Comparison of ENCODE assay signal across 9 cellular contexts in the genomic region with DNA sequence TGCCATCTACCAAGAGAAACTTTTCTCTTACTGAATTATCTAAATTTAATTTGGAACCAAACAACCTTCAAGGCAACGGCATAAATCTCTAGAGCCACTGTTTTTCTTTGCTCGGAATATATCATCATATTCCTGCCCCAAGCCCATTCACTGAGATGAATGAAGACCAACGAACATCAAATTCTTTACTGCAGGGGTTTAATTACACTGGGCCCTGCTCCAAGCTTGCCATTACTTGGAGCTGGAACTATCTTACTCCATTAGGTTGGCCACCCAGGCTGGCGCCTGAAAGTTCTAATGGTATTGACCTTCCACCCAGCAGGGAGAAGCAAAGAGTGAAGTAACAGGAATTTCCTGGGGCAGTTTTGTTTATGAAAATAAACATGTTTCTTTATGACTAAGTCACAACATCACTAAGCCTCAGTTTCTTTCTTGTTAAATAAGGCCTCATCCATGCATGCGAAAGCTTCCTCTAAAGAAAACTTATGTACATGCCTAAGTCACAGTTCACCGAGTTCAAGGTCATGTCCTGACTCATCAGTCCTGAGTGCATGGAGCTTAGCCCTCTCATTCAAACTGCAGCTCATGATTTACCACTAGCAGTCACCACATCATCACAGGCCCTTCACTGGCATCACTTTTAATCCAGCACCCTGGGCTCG. TPM values are rescaled to one million over a fixed set of nuclear protein-coding genes. Genes with fewer than 3 reads are reported as not detected.
A peak's percentile ranks its signal among the peaks of the same experiment; 100 is the strongest.
DNase-seq lines count a peak whose midpoint lies in the region; ATAC-seq, FAIRE-seq and TF ChIP-seq lines count a peak whose summit lies in the region.
"Had no signal": no experiment of that assay in that cellular context is flagged by ENCODE, and none has a peak within 500 bp of the region (broad histone marks: within the 10 kb centered on the region; RNA-seq: fewer than 3 reads in every experiment).

No MANE protein-coding gene starts in this region.

- no peak for TF ChIP-seq EP300 in GM12878 (IDR thresholded peaks at IDR 0.05; ENCODE audit: borderline replicate concordance in 1 of 2, control insufficient read depth in 1 of 2, low read depth in 2 of 2, low read length in 2 of 2)

- H3K4me3 ChIP-seq in GM12878: no peak overlapping the region; the same call in 1 of the 2 replicates
- H3K4me3 ChIP-seq in body of pancreas: no peak overlapping the region

- peak; percentile 27 for FAIRE-seq in GM12878 (lab: Jason Lieb, UNC)

- H3K9me3 ChIP-seq in GM12878 (replicated peaks; ENCODE audit: control insufficient read depth, insufficient read depth, low read length): no peaks in the 10 kb centered on the region
- H3K9me3 ChIP-seq in body of pancreas: no peaks in the 10 kb centered on the region

- ATAC-seq in GM19351 (IDR thresholded peaks at IDR 0.05; ENCODE audit: unreplicated experiment) (peak; percentile 66), GM12878 (peak; percentile 91), body of pancreas (no peak), GM21515 (IDR thresholded peaks at IDR 0.05; ENCODE audit: unreplicated experiment) (no peak)

- H3K4me3 Mint-ChIP-seq in type B pancreatic cell: no peak overlapping the region

- in situ Hi-C loops in GM12878 (cut with MboI): no loop called here

- TF ChIP-seq RAD21 in GM12878 (IDR thresholded peaks at IDR 0.05; ENCODE audit: insufficient read depth, low read depth, low read length): no peak

- no peaks in the 10 kb centered on the region for H4K20me1 ChIP-seq in GM12878 (ENCODE audit: control insufficient read depth, insufficient read depth)

- SMC1A ChIA-PET in GM12878 (lab: Charles Lee; ENCODE audit: uncharacterized antibody, unreplicated experiment): interaction anchor here (0.7 to 3.6 kb wide), 22 partner anchors 10 to 170 kb away, joined by 3 to 47 read pairs (median 5); a partner anchor contains a TSS

- peak overlapping the region; percentile 58 for H3K4me2 ChIP-seq in GM12878 (ENCODE audit: control insufficient read depth, insufficient read depth)

- H3K27me3 ChIP-seq in GM12878 (replicated peaks in 1 of 2; ENCODE audit: control insufficient read depth in 2 of 2, insufficient read depth in 2 of 2, low read length in 1 of 2): no peaks in the 10 kb centered on the region
- no peaks in the 10 kb centered on the region for H3K27me3 ChIP-seq in body of pancreas

- RAD21 ChIA-PET in GM12878 (lab: Charles Lee; ENCODE audit: unreplicated experiment): interaction anchor here (0.8 to 2.8 kb wide), 12 partner anchors 15 to 164 kb away, joined by 3 to 25 read pairs (median 4); no protein-coding TSS in a partner anchor

- DNase-seq in A172 (ENCODE audit: low spot score) (peak; percentile 53), HT1080 (ENCODE audit: low read depth) (peak; percentile 7), GM12878 (ENCODE audit: low read depth, low spot score) (peak; percentile 86), type B pancreatic cell (ENCODE audit: extremely low spot score, unreplicated experiment) (no peak), putamen (ENCODE audit: low spot score) (no peak), body of pancreas (no peak)
- DNase-seq: activated T-cell treated with anti-CD3 and anti-CD28 coated beads for 4 hours had no signal

- no peak overlapping the region for H2AFZ ChIP-seq in GM12878 (ENCODE audit: control insufficient read depth, low read depth, low read length)

- 0 out of 2 replicates have a peak overlapping the region, but pooled peaks have one; percentile 13 for H3K9ac ChIP-seq in GM12878 (ENCODE audit: control insufficient read depth, insufficient read depth, low read length)

- H3K4me1 ChIP-seq in GM12878 (ENCODE audit: control insufficient read depth, insufficient read depth, low read length): peaks cover 35% of the 10 kb centered on the region
- no peaks in the 10 kb centered on the region for H3K4me1 ChIP-seq in body of pancreas

- H3K27ac Mint-ChIP-seq in type B pancreatic cell: no peak overlapping the region

- TF ChIP-seq CTCF in GM12878 (IDR thresholded peaks at IDR 0.05 in 2 of 3, conservative IDR thresholded peaks at IDR 0.05 in 1 of 3; ENCODE audit: control insufficient read depth in 2 of 3, extremely low read depth in 1 of 3, insufficient read depth in 1 of 3, low read depth in 3 of 3, low read length in 3 of 3): no peak
- TF ChIP-seq CTCF in type B pancreatic cell (conservative IDR thresholded peaks at IDR 0.05): no peak
- TF ChIP-seq CTCF in body of pancreas (IDR thresholded peaks at IDR 0.05): no peak

- peaks cover 23% of the 10 kb centered on the region for H3K36me3 Mint-ChIP-seq in type B pancreatic cell

- peaks cover 22% of the 10 kb centered on the region for H3K4me1 Mint-ChIP-seq in type B pancreatic cell (ENCODE audit: unreplicated experiment)

- no TSS peak for BruUV-seq in GM12878 (replicated peaks; lab: Mats Ljungman, UMichigan)

- no peaks in the 10 kb centered on the region for H3K27me3 Mint-ChIP-seq in type B pancreatic cell

- H3K9me3 Mint-ChIP-seq in type B pancreatic cell: peaks cover 4% of the 10 kb centered on the region

- H3K36me3 ChIP-seq in GM12878 (ENCODE audit: control insufficient read depth in 2 of 2, insufficient read depth in 2 of 2, low read length in 1 of 2): peaks cover 2 to 10% of the 10 kb centered on the region in 2 experiments; a peak in 3 of 4 replicates
- H3K36me3 ChIP-seq in body of pancreas (replicated peaks in 1 of 2; ENCODE audit: insufficient read depth in 1 of 2, low read depth in 2 of 2): peaks cover 0 to 2% of the 10 kb centered on the region in 2 donors

- POLR2A ChIA-PET in GM12878 (lab: Charles Lee): interaction anchor here (0.6 to 2.2 kb wide), 9 partner anchors 8 to 87 kb away, joined by 3 to 15 read pairs (median 5); a partner anchor contains a TSS

- H3K79me2 ChIP-seq in GM12878 (ENCODE audit: control insufficient read depth, insufficient read depth, low read length): no peaks in the 10 kb centered on the region

- 18% methylated on average over 7 of the region's 7 CpGs for WGBS in GM12878 (ENCODE audit: insufficient coverage, insufficient replicate concordance, low lambda C conversion rate, missing lambda C conversion rate)
- WGBS in body of pancreas, 2 donors: 89 to 90% methylated on average over 7 of the region's 7 CpGs

- intact Hi-C loops in GM12878 (cut with micrococcal nuclease; ENCODE audit: unreplicated experiment) (loop anchor here (2.0 to 5.0 kb wide), 2 partner anchors 41 to 44 kb away; a partner anchor contains a TSS), body of pancreas (cut with DNase I) (no loop called here)

- peak overlapping the region; percentile 67 for H3K27ac ChIP-seq in GM12878 (ENCODE audit: control insufficient read depth, insufficient read depth)
- no peak overlapping the region for H3K27ac ChIP-seq in body of pancreas

- TF ChIP-seq POLR2A in GM12878 (IDR thresholded peaks at IDR 0.05; ENCODE audit: low read depth, low read length) (no peak), body of pancreas (IDR thresholded peaks at IDR 0.05) (no peak)

- CTCF ChIA-PET in GM12878 (lab: Yijun Ruan, JAX): interaction anchor here (0.6 to 2.8 kb wide), 17 partner anchors 8 to 218 kb away, joined by 3 to 22 read pairs (median 5); a partner anchor contains a TSS

RNA-seq across cellular contexts. Expression of a gene that starts 42.0 kb away (rescaled TPM):
- total RNA-seq in A172 (2014; rRNA removed; shearing (Covaris generic)): 69.5 and 78.1 TPM in 2 replicates
- 37.2 and 44.2 TPM in 2 replicates for total RNA-seq in HT1080 (2014; rRNA removed; shearing (Covaris generic))
- 72.1 and 80.6 TPM in 2 replicates for polyA plus RNA-seq in HT1080 (2015; cell fraction: cytosol; rRNA removed)
- polyA plus RNA-seq in HT1080 (2015; cell fraction: nucleus; rRNA removed): 19.6 and 26.2 TPM in 2 replicates
- total RNA-seq in GM12878 (2013; cell fraction: nucleolus; rRNA removed): 59.7 and 67.5 TPM in 2 replicates
- total RNA-seq in GM12878 (2014; rRNA removed): 69.0 and 78.1 TPM in 2 replicates
- total RNA-seq in GM12878 (2014; rRNA removed; fragmentation: Illumina TruSeq; extraction: Trizol): 80.2 and 80.3 TPM in 2 replicates
- total RNA-seq in GM12878 (2021): 66.9 and 72.7 TPM in 2 replicates
- polyA plus RNA-seq in GM12878 (2011; ENCODE audit: low read depth): 72.2 TPM
- 191 and 233 TPM in 2 replicates for polyA plus RNA-seq in GM12878 (2011; rRNA removed)
- 67.3 and 70.7 TPM in 2 replicates for polyA plus RNA-seq in GM12878 (2011; cell fraction: cytosol; rRNA removed)
- polyA plus RNA-seq in GM12878 (2011; cell fraction: nucleus; rRNA removed): 29.0 and 44.9 TPM in 2 replicates
- polyA plus RNA-seq in GM12878 (2012): 93.4 and 116 TPM in 2 replicates
- 79.5 and 97.5 TPM in 2 replicates for polyA plus RNA-seq in GM12878 (2014; fragmentation: Illumina TruSeq; extraction: Trizol)
- 100 to 1,000 TPM; 178 to 208 TPM for polyA plus RNA-seq in GM12878 (2014; fragmentation: Nextera tagmentation; extraction: Ambion mirVana)
- 89.1 and 123 TPM in 2 replicates for polyA plus RNA-seq in GM12878 (2014; rRNA removed)
- 100 to 1,000 TPM; 145 to 153 TPM for polyA plus RNA-seq in GM12878 (2016; fragmentation: Nextera tagmentation; extraction: Ambion mirVana)
- 39.7 TPM in 2 replicates for polyA minus RNA-seq in GM12878 (2011; rRNA and poly(A)+ RNA removed)
- 9.9 and 13.9 TPM in 2 replicates for polyA minus RNA-seq in GM12878 (2011; cell fraction: cytosol; rRNA and poly(A)+ RNA removed)
- polyA minus RNA-seq in GM12878 (2011; cell fraction: nucleus; rRNA and poly(A)+ RNA removed): 7.0 and 7.7 TPM in 2 replicates
- total RNA-seq in type B pancreatic cell (ENCODE audit: low replicate concordance): 79.2 and 86.3 TPM in 2 replicates
- 10 to 100 TPM; 40.9 to 59.4 TPM for total RNA-seq in body of pancreas

RNA-seq across cellular contexts. Expression of a gene that starts 42.3 kb away (rescaled TPM):
- 30.0 and 39.5 TPM in 2 replicates for total RNA-seq in A172 (2014; rRNA removed; shearing (Covaris generic))
- 17.4 and 24.3 TPM in 2 replicates for total RNA-seq in HT1080 (2014; rRNA removed; shearing (Covaris generic))
- 26.4 and 28.3 TPM in 2 replicates for polyA plus RNA-seq in HT1080 (2015; cell fraction: cytosol; rRNA removed)
- polyA plus RNA-seq in HT1080 (2015; cell fraction: nucleus; rRNA removed): 35.2 and 46.8 TPM in 2 replicates
- 63.6 and 65.4 TPM in 2 replicates for total RNA-seq in GM12878 (2013; cell fraction: nucleolus; rRNA removed)
- total RNA-seq in GM12878 (2014; rRNA removed): 23.3 and 32.9 TPM in 2 replicates
- total RNA-seq in GM12878 (2014; rRNA removed; fragmentation: Illumina TruSeq; extraction: Trizol): 40.4 and 41.9 TPM in 2 replicates
- 37.7 and 37.9 TPM in 2 replicates for total RNA-seq in GM12878 (2021)
- polyA plus RNA-seq in GM12878 (2011; ENCODE audit: low read depth): 40.5 TPM
- 80.6 and 113 TPM in 2 replicates for polyA plus RNA-seq in GM12878 (2011; rRNA removed)
- polyA plus RNA-seq in GM12878 (2011; cell fraction: cytosol; rRNA removed): 49.9 and 54.1 TPM in 2 replicates
- 40.7 and 40.9 TPM in 2 replicates for polyA plus RNA-seq in GM12878 (2011; cell fraction: nucleus; rRNA removed)
- 35.0 and 40.2 TPM in 2 replicates for polyA plus RNA-seq in GM12878 (2012)
- polyA plus RNA-seq in GM12878 (2014; fragmentation: Illumina TruSeq; extraction: Trizol): 62.2 and 83.1 TPM in 2 replicates
- polyA plus RNA-seq in GM12878 (2014; fragmentation: Nextera tagmentation; extraction: Ambion mirVana): 10 to 100 TPM; 41.6 to 49.9 TPM
- 40.8 and 40.9 TPM in 2 replicates for polyA plus RNA-seq in GM12878 (2014; rRNA removed)
- polyA plus RNA-seq in GM12878 (2016; fragmentation: Nextera tagmentation; extraction: Ambion mirVana): 10 to 100 TPM; 43.8 to 47.2 TPM
- 86.5 and 91.9 TPM in 2 replicates for polyA minus RNA-seq in GM12878 (2011; rRNA and poly(A)+ RNA removed)
- 35.2 and 35.7 TPM in 2 replicates for polyA minus RNA-seq in GM12878 (2011; cell fraction: cytosol; rRNA and poly(A)+ RNA removed)
- 27.3 and 33.8 TPM in 2 replicates for polyA minus RNA-seq in GM12878 (2011; cell fraction: nucleus; rRNA and poly(A)+ RNA removed)
- 30.4 and 32.8 TPM in 2 replicates for total RNA-seq in type B pancreatic cell (ENCODE audit: low replicate concordance)
- total RNA-seq in body of pancreas: 10 to 100 TPM; 16.1 to 17.1 TPM

Comparison
In these comparisons a context has a peak if more than half of its experiments do, and no peak if none do; other contexts are left out.
1. DNase-seq: peak in A172 (single experiment), HT1080 (single experiment) and GM12878 (single experiment); none in type B pancreatic cell (single experiment), putamen (single experiment) and body of pancreas (0 of 4).
2. ATAC-seq: peak in GM19351 (single experiment) and GM12878 (single experiment); none in body of pancreas (single experiment) and GM21515 (single experiment).